ENCODE assay signal across 1 cellular context in genomic region chr3:20575153-20575552, GRCh38.
TF ChIP-seq lines count a peak whose summit lies in the region.

No MANE protein-coding gene starts in this region.

TF ChIP-seq in GM12878, 131 proteins besides CTCF, POLR2A, EP300 and RAD21 (continued from another document):
- TF ChIP-seq, protein P1, sequence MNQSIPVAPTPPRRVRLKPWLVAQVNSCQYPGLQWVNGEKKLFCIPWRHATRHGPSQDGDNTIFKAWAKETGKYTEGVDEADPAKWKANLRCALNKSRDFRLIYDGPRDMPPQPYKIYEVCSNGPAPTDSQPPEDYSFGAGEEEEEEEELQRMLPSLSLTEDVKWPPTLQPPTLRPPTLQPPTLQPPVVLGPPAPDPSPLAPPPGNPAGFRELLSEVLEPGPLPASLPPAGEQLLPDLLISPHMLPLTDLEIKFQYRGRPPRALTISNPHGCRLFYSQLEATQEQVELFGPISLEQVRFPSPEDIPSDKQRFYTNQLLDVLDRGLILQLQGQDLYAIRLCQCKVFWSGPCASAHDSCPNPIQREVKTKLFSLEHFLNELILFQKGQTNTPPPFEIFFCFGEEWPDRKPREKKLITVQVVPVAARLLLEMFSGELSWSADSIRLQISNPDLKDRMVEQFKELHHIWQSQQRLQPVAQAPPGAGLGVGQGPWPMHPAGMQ (IDR thresholded peaks at IDR 0.05; ENCODE audit: borderline replicate concordance) = no peak
- TF ChIP-seq, protein P2, sequence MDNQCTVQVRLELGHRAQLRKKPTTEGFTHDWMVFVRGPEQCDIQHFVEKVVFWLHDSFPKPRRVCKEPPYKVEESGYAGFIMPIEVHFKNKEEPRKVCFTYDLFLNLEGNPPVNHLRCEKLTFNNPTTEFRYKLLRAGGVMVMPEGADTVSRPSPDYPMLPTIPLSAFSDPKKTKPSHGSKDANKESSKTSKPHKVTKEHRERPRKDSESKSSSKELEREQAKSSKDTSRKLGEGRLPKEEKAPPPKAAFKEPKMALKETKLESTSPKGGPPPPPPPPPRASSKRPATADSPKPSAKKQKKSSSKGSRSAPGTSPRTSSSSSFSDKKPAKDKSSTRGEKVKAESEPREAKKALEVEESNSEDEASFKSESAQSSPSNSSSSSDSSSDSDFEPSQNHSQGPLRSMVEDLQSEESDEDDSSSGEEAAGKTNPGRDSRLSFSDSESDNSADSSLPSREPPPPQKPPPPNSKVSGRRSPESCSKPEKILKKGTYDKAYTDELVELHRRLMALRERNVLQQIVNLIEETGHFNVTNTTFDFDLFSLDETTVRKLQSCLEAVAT (IDR thresholded peaks at IDR 0.05) = no peak
- TF ChIP-seq MEF2A (IDR thresholded peaks at IDR 0.05; ENCODE audit: insufficient read depth, low read depth, low read length) (no peak), POU2F2 (IDR thresholded peaks at IDR 0.05; ENCODE audit: borderline replicate concordance, low read depth, low read length) (no peak), CHD1 (IDR thresholded peaks at IDR 0.05; ENCODE audit: low read depth, low read length) (no peak), HDAC6 (IDR thresholded peaks at IDR 0.05; ENCODE audit: unreplicated experiment) (no peak), HDAC2 (IDR thresholded peaks at IDR 0.05) (no peak), NFIC (IDR thresholded peaks at IDR 0.05; ENCODE audit: low read depth, low read length) (no peak), CBX5 (IDR thresholded peaks at IDR 0.05; ENCODE audit: low read depth) (no peak)
- TF ChIP-seq, protein P3, sequence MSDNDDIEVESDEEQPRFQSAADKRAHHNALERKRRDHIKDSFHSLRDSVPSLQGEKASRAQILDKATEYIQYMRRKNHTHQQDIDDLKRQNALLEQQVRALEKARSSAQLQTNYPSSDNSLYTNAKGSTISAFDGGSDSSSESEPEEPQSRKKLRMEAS (IDR thresholded peaks at IDR 0.05; ENCODE audit: low read depth, low read length) = no peak
- TF ChIP-seq, protein P4, sequence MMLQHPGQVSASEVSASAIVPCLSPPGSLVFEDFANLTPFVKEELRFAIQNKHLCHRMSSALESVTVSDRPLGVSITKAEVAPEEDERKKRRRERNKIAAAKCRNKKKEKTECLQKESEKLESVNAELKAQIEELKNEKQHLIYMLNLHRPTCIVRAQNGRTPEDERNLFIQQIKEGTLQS (IDR thresholded peaks at IDR 0.05; ENCODE audit: borderline replicate concordance, extremely low read depth, low read depth, low read length) = no peak
